In the genomic region with DNA sequence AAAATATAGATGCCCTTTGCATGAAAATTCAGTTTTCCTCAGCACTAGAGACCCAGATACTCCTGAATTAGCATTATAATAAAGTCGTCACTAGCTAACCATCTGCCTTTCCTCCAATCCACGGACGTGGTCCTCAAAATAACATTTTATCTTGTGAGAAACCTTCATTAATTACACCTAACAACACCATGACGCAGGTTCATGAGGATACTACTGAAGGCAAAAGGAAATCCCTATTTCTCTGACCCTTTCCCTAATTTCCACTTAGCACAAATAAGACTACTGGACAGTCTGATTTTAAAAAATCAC, we compare ENCODE assay signal across 8 cellular contexts. TPM values are rescaled to one million over a fixed set of nuclear protein-coding genes. Genes with fewer than 3 reads are reported as not detected.
A peak's percentile ranks its signal among the peaks of the same experiment; 100 is the strongest.
DNase-seq lines count a peak whose midpoint lies in the region; ATAC-seq and TF ChIP-seq lines count a peak whose summit lies in the region.

No MANE protein-coding gene starts in this region.

- peak overlapping the region; percentile 95 to 100 (median 98) for H3K27ac ChIP-seq in gastroesophageal sphincter

- no peak for ATAC-seq in gastroesophageal sphincter

- 22 to 23% methylated on average over 4 of the region's 4 CpGs for WGBS in gastroesophageal sphincter (ENCODE audit: low coverage in 1 of 2), 2 donors

- TF ChIP-seq POLR2A in gastroesophageal sphincter (IDR thresholded peaks at IDR 0.05) = no peak

- no peak for TF ChIP-seq EP300 in gastroesophageal sphincter (IDR thresholded peaks at IDR 0.05)

- no peaks in the 10 kb centered on the region for H3K9me3 ChIP-seq in gastroesophageal sphincter

- no peak for TF ChIP-seq CTCF in GM12875 (IDR thresholded peaks at IDR 0.05; ENCODE audit: borderline replicate concordance, insufficient read depth, low read depth, low read length)
- TF ChIP-seq CTCF in WI38 (IDR thresholded peaks at IDR 0.05; ENCODE audit: low read depth, low read length) = no peak
- no peak for TF ChIP-seq CTCF in gastroesophageal sphincter (IDR thresholded peaks at IDR 0.05)

- H3K27me3 ChIP-seq in gastroesophageal sphincter = no peaks in the 10 kb centered on the region

- DNase-seq in skeletal muscle cell (ENCODE audit: low read depth) (no peak), germinal center (ENCODE audit: low spot score) (no peak), islet precursor cell (no peak), hippocampal formation (lab: John Stamatoyannopoulos, UW) (no peak), NCI-H1105 treated with DMSO at 0.1 percent for 48 hours (lab: John Stamatoyannopoulos, UW) (no peak)

- peaks cover 0 to 10% of the 10 kb centered on the region in 2 donors for H3K36me3 ChIP-seq in gastroesophageal sphincter

- H3K4me3 ChIP-seq in GM12875 (ENCODE audit: low read depth, low read length) = peak overlapping the region; percentile 73
- H3K4me3 ChIP-seq in WI38 (ENCODE audit: low read depth, low read length) = peak overlapping the region; percentile 89
- H3K4me3 ChIP-seq in gastroesophageal sphincter = peak overlapping the region; percentile 70 to 88
- H3K4me3 ChIP-seq in skeletal muscle cell (ENCODE audit: low read depth, low read length) = peak overlapping the region; percentile 95

- H3K4me1 ChIP-seq in gastroesophageal sphincter = peaks cover 21 to 55% (median 31%) of the 10 kb centered on the region in 3 donors

RNA-seq across cellular contexts. Expression of gene PNISR, which starts 1.3 kb away (rescaled TPM):
- 100 to 1,000 TPM in 2 of 4 donors, 10 to 100 TPM in 2; 34.9 to 273 (median 87.9) TPM for total RNA-seq in gastroesophageal sphincter

RNA-seq across cellular contexts. Expression of gene COQ3, which starts 32.4 kb away (rescaled TPM):
- 10 to 100 TPM in 2 of 4 donors, 1 to 10 TPM in 2; 3.2 to 13.4 (median 7.8) TPM for total RNA-seq in gastroesophageal sphincter
